ENCODE assay signal across 7 cellular contexts in the genomic region with DNA sequence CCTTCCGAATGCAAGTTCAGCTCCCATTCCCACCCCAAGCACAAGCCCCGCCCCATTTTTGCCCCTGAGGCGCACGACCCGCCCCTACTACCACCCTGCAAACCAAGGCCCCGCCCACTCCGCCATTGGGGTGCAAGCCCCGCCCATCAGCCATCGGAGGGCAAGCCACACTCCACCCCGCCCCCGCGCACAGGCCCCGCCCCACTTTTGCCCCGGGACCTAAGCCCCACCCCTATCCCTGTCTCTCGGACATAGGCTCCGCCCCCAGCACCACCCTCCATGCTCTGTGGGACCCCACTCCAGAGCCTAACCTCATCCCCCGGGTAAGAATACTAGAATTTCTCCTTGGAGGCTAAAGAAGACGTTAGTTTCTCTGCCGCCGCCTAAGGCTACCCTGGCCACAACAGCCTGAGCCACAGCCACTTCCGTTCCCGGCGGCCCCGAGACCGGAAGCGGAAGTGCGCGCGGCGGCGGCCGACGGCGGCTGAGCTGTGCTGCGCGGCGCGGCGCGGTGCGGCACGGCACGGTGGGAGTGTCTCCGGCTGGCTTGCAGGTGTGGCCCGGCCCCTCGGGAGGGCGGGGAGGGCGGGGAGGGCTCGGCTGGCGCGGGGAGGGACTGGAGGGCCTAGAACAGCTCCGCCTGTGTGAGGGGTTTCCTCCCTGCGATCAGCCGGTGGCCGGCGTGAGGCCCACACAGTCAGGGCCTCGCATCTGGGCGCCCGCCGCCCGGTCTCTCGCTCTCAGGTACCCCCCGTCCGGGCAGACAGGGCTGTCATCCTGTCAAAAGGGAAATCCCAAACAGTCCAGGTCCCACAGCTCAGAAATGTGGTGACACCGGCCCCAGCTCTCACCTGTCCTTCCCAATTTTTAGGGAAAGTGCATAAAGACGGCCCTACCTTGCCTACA.
DNase-seq lines count a peak whose midpoint lies in the region; ATAC-seq and TF ChIP-seq lines count a peak whose summit lies in the region.

A gene (plus strand): TSS at position 451 of the 906 bp plus-strand sequence. CDS start 3,444 bp downstream, outside the sequence.

- peak within 1 kb of the TSS; percentile 90 for H3K4me3 ChIP-seq in astrocyte of the spinal cord (ENCODE audit: low read depth, low read length)
- peak within 1 kb of the TSS; percentile 93 for H3K4me3 ChIP-seq in retinal pigment epithelial cell (ENCODE audit: low read length)

- TF ChIP-seq CTCF in astrocyte of the spinal cord (IDR thresholded peaks at IDR 0.05; ENCODE audit: low read depth, low read length) (no peak), retinal pigment epithelial cell (conservative IDR thresholded peaks at IDR 0.05; ENCODE audit: low read depth, low read length) (no peak)

- in situ Hi-C loops in astrocyte of the spinal cord (cut with HindIII; ENCODE audit: low sequenced_read_pairs), result no loop called here

- DNase-seq in NCI-H2029 treated with DMSO at 0.1 percent for 48 hours (lab: John Stamatoyannopoulos, UW) (peak; percentile 72), T1000 (lab: John Stamatoyannopoulos, UW) (peak; percentile 92), astrocyte of the spinal cord (ENCODE audit: low read depth, low spot score) (peak; percentile 89), hypothalamus (lab: John Stamatoyannopoulos, UW) (peak; percentile 62 to 98 (median 90)), retinal pigment epithelial cell (ENCODE audit: low read depth) (peak; percentile 30)

- ATAC-seq in GM18511 (IDR thresholded peaks at IDR 0.05; ENCODE audit: unreplicated experiment) (peak; percentile 94), HG02981 (IDR thresholded peaks at IDR 0.05; ENCODE audit: unreplicated experiment) (peak; percentile 80)

Comparison
In these comparisons a context has a peak if more than half of its experiments do, and no peak if none do; other contexts are left out.
1. Peak in every context shown above with its lines: DNase-seq, ATAC-seq and H3K4me3 ChIP-seq.
2. DNase-seq: peak in every context shown above with its lines; median percentile 92 in T1000; 90 in hypothalamus; 89 in astrocyte of the spinal cord; 72 in NCI-H2029 treated with DMSO at 0.1 percent for 48 hours; 30 in retinal pigment epithelial cell.